ENCODE assay signal across 8 cellular contexts in genomic region chr17:64357191-64357981, GRCh38. TPM values are rescaled to one million over a fixed set of nuclear protein-coding genes. Genes with fewer than 3 reads are reported as not detected.
DNase-seq lines count a peak whose midpoint lies in the region; ATAC-seq and TF ChIP-seq lines count a peak whose summit lies in the region.

No MANE protein-coding gene starts in this region.

- H3K4me3 Mint-ChIP-seq in WTC11: no peak overlapping the region

- H3K4me1 Mint-ChIP-seq in WTC11: no peaks in the 10 kb centered on the region

- TF ChIP-seq POLR2A in heart left ventricle (IDR thresholded peaks at IDR 0.05) (no peak), suprapubic skin (IDR thresholded peaks at IDR 0.05) (no peak)

- H3K4me1 ChIP-seq in heart left ventricle (peaks cover 0 to 70% (median 48%) of the 10 kb centered on the region in 12 donors), suprapubic skin (peaks cover 12% of the 10 kb centered on the region)

- H3K27me3 Mint-ChIP-seq in WTC11 (ENCODE audit: low read depth): no peaks in the 10 kb centered on the region

- H3K4me3 ChIP-seq in heart left ventricle (no peak overlapping the region), suprapubic skin (no peak overlapping the region)

- no peak overlapping the region for H3K27ac Mint-ChIP-seq in WTC11

- ATAC-seq in WTC11: peak; percentile 67
- peak; percentile 82 to 94 (median 87) for ATAC-seq in heart left ventricle
- no peak for ATAC-seq in GM19397 (IDR thresholded peaks at IDR 0.05; ENCODE audit: unreplicated experiment)
- no peak for ATAC-seq in GM21723 (IDR thresholded peaks at IDR 0.05; ENCODE audit: unreplicated experiment)

- H3K9me3 ChIP-seq in heart left ventricle (no peaks in the 10 kb centered on the region), suprapubic skin (no peaks in the 10 kb centered on the region)

- H3K36me3 ChIP-seq in heart left ventricle (peaks cover 0 to 72% (median 55%) of the 10 kb centered on the region in 9 donors), suprapubic skin (no peaks in the 10 kb centered on the region)

- no peaks in the 10 kb centered on the region for H3K9me3 Mint-ChIP-seq in WTC11

- CTCF ChIA-PET in WTC11 (lab: Charles Lee): interaction anchor here (1.1 to 1.5 kb wide), 5 partner anchors 9 to 294 kb away, joined by 3 to 4 read pairs (median 3); no protein-coding TSS in a partner anchor

- H3K27me3 ChIP-seq in heart left ventricle (no peaks in the 10 kb centered on the region), suprapubic skin (no peaks in the 10 kb centered on the region)

- 57 to 68% (median 66%) methylated on average over 11 of the region's 11 CpGs for WGBS in heart left ventricle, 4 donors
- 69% methylated on average over 11 of the region's 11 CpGs for WGBS in suprapubic skin

- no peaks in the 10 kb centered on the region for H3K36me3 Mint-ChIP-seq in WTC11

- TF ChIP-seq CTCF in WTC11 (IDR thresholded peaks at IDR 0.05) (no peak), heart left ventricle (IDR thresholded peaks at IDR 0.05) (no peak), suprapubic skin (IDR thresholded peaks at IDR 0.05) (no peak)

- DNase-seq in M059J (ENCODE audit: low read depth) (peak; percentile 91), WTC11 (ENCODE audit: low spot score) (no peak), heart left ventricle (peak; percentile 69 to 77 (median 75)), suprapubic skin (ENCODE audit: low spot score in 2 of 2) (peak; percentile 85 to 89), NOMO-1 treated with DMSO at 0.1 percent for 48 hours (lab: John Stamatoyannopoulos, UW; ENCODE audit: unreplicated experiment) (no peak)
- DNase-seq in stimulated activated CD4-positive, alpha-beta T cell treated with anti-CD3 and anti-CD28 coated beads, Interleukin-4, amount 100 ng/mL, for 4 hours: no peak

- peak overlapping the region; percentile 46 to 85 (median 67) for H3K27ac ChIP-seq in heart left ventricle
- H3K27ac ChIP-seq in suprapubic skin: peak overlapping the region; percentile 0

- intact Hi-C loops in heart left ventricle (cut with DNase I): loop anchor here in 2 of 10 donors (5.0 kb wide), 2 partner anchors 35 to 55 kb away; no protein-coding TSS in a partner anchor

- POLR2A ChIA-PET in WTC11 (lab: Charles Lee): interaction anchor here (0.7 kb wide), 1 partner anchor 56 kb away, joined by 3 read pairs; no protein-coding TSS in a partner anchor

- no peak for TF ChIP-seq EP300 in suprapubic skin (IDR thresholded peaks at IDR 0.05)

TF ChIP-seq in WTC11, 78 proteins besides CTCF, POLR2A, EP300 and RAD21 (continues in another document):
- TF ChIP-seq USF1 (CRISPR knock-in tag; IDR thresholded peaks at IDR 0.05): no peak
- TF ChIP-seq ERG (CRISPR knock-in tag; IDR thresholded peaks at IDR 0.05): no peak
- TF ChIP-seq HMGXB4 (CRISPR knock-in tag; IDR thresholded peaks at IDR 0.05): no peak
- TF ChIP-seq NR3C1 (CRISPR knock-in tag; conservative IDR thresholded peaks at IDR 0.05; ENCODE audit: low read depth): no peak
- no peak for TF ChIP-seq AR (CRISPR knock-in tag; IDR thresholded peaks at IDR 0.05)
- no peak for TF ChIP-seq ATF3 (CRISPR knock-in tag; conservative IDR thresholded peaks at IDR 0.05)
- no peak for TF ChIP-seq ZBTB21 (CRISPR knock-in tag; IDR thresholded peaks at IDR 0.05; ENCODE audit: borderline replicate concordance)
- no peak for TF ChIP-seq CDX4 (CRISPR knock-in tag; IDR thresholded peaks at IDR 0.05; ENCODE audit: borderline replicate concordance)
- no peak for TF ChIP-seq ZNF671 (CRISPR knock-in tag; IDR thresholded peaks at IDR 0.05)
- TF ChIP-seq IRF1 (CRISPR knock-in tag; IDR thresholded peaks at IDR 0.05): no peak
- no peak for TF ChIP-seq CBFB (CRISPR knock-in tag; IDR thresholded peaks at IDR 0.05; ENCODE audit: low read depth)
- no peak for TF ChIP-seq SMAD3 (CRISPR knock-in tag; IDR thresholded peaks at IDR 0.05; ENCODE audit: borderline replicate concordance)
- no peak for TF ChIP-seq ZNF396 (CRISPR knock-in tag; IDR thresholded peaks at IDR 0.05; ENCODE audit: borderline replicate concordance)
- no peak for TF ChIP-seq JAZF1 (CRISPR knock-in tag; IDR thresholded peaks at IDR 0.05)
- no peak for TF ChIP-seq TP53 (CRISPR knock-in tag; IDR thresholded peaks at IDR 0.05)
- no peak for TF ChIP-seq HMGA2 (CRISPR knock-in tag; IDR thresholded peaks at IDR 0.05)
- TF ChIP-seq ZMAT4 (CRISPR knock-in tag; IDR thresholded peaks at IDR 0.05): no peak

RNA-seq across cellular contexts. Expression of gene PECAM1, which starts 33.3 kb away (rescaled TPM):
- 0.05 and 0.22 TPM in 2 replicates for total RNA-seq in M059J (2014; rRNA removed; shearing (Covaris generic))
- total RNA-seq in WTC11 (2021): 0.18 to 0.44 TPM (median 0.33 TPM) in 3 replicates
- total RNA-seq in heart left ventricle: 100 to 1,000 TPM in 6 of 9 donors, 10 to 100 TPM in 3; 66.2 to 259 (median 117) TPM
- polyA plus RNA-seq in heart left ventricle: 10 to 100 TPM; 26.1 to 74.2 TPM
- total RNA-seq in suprapubic skin: 10 to 100 TPM; 18.8 to 70.2 (median 42.6) TPM

Comparison
In these comparisons a context has a peak if more than half of its experiments do, and no peak if none do; other contexts are left out.
1. DNase-seq: peak in M059J (single experiment), heart left ventricle (5 of 5) and suprapubic skin (2 of 2); none in WTC11 (single experiment), NOMO-1 treated with DMSO at 0.1 percent for 48 hours (single experiment) and stimulated activated CD4-positive, alpha-beta T cell treated with anti-CD3 and anti-CD28 coated beads, Interleukin-4, amount 100 ng/mL, for 4 hours (0 of 2).
2. ATAC-seq: peak in WTC11 (single experiment) and heart left ventricle (4 of 4); none in GM19397 (single experiment) and GM21723 (single experiment).
3. RNA of gene PECAM1, which starts 33.3 kb away (total RNA-seq): 66.2 to 259 TPM in heart left ventricle and 18.8 to 70.2 TPM in suprapubic skin; 0.18 to 0.44 TPM in WTC11 and 0.05 to 0.22 TPM in M059J; every median in the first group is over 10 times any median in the second.